In the genomic region with DNA sequence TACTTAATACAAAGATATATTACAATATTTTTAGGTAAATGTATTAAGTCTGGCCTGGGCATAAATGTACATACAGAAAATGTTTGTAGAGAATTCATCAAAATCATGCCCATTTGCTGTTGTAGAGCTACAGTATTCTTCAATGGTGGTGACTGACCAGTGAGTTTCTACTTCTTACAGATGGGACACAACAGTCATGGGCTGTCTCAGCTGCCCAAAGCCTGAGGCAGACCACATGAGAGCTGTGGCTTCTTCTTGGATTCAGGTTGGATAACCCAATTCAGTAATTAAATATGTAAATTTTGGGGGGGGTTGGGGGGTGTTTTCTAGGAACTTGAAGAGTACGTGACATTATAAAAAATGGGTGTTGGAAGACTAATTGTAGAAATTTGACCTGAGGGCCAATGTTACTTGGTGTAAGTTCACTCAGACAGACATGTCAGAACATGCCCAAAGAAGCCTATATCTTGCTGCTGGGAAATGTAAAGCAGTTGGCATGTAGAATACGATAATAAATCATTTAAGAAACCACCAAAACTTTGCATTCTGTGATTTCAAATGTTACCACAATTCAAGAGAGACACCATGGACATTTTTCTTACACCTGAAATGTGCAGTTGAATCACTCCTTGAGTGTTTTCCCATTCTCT, we compare ENCODE assay signal across 16 cellular contexts. TPM values are rescaled to one million over a fixed set of nuclear protein-coding genes. Genes with fewer than 3 reads are reported as not detected.
DNase-seq lines count a peak whose midpoint lies in the region; ATAC-seq and TF ChIP-seq lines count a peak whose summit lies in the region.
"Had no signal": no experiment of that assay in that cellular context is flagged by ENCODE, and none has a peak within 500 bp of the region (broad histone marks: within the 10 kb centered on the region; RNA-seq: fewer than 3 reads in every experiment).

No MANE protein-coding gene starts in this region.

- no peak overlapping the region for H3K4me3 ChIP-seq in iPS-18a (ENCODE audit: low read length)
- H3K4me3 ChIP-seq: dorsolateral prefrontal cortex, heart right ventricle had no signal

- H3K36me3 Mint-ChIP-seq in activated CD8-positive, alpha-beta T cell treated with anti-CD3 and anti-CD28 coated beads for 36 hours (ENCODE audit: low read depth), result peaks cover 50% of the 10 kb centered on the region

- TF ChIP-seq CTCF in activated CD8-positive, alpha-beta T cell treated with anti-CD3 and anti-CD28 coated beads for 36 hours (IDR thresholded peaks at IDR 0.05), result no peak

- no peak overlapping the region for H3K9ac ChIP-seq in iPS-18a (ENCODE audit: low read length)

- no peaks in the 10 kb centered on the region for H3K4me1 ChIP-seq in iPS-18a (ENCODE audit: control insufficient read depth, low read depth, low read length)
- H3K4me1 ChIP-seq: heart right ventricle, tibial nerve had no signal

- intact Hi-C loops in activated CD8-positive, alpha-beta T cell treated with anti-CD3 and anti-CD28 coated beads for 36 hours (cut with micrococcal nuclease), result no loop called here

- no peaks in the 10 kb centered on the region for H3K27me3 Mint-ChIP-seq in activated CD8-positive, alpha-beta T cell treated with anti-CD3 and anti-CD28 coated beads for 36 hours

- peak; percentile 9 to 51 (median 13) for DNase-seq in NCI-H1417 (lab: John Stamatoyannopoulos, UW)
- DNase-seq in NCI-H1417 treated with DMSO at 0.1 percent for 48 hours (lab: John Stamatoyannopoulos, UW), result no peak
- no peak for DNase-seq in HEK293T (ENCODE audit: extremely low spot score)
- no peak for DNase-seq in activated CD8-positive, alpha-beta T cell treated with anti-CD3 and anti-CD28 coated beads for 36 hours
- DNase-seq in NOMO-1 (lab: John Stamatoyannopoulos, UW; ENCODE audit: unreplicated experiment in 2 of 2), result no peak
- DNase-seq in COLO829 (ENCODE audit: low spot score), result no peak
- DNase-seq: activated effector memory CD4-positive, alpha-beta T cell treated with Interleukin-2 at 50 U/mL for 16 hours; DMS79 treated with DMSO at 0.1 percent for 48 hours; dorsolateral prefrontal cortex; H7; heart right ventricle; MM.1S; retina had no signal

- CTCF ChIA-PET in HEK293T (lab: Yijun Ruan, JAX), result interaction anchor here (0.5 kb wide), 1 partner anchor 336 kb away, joined by 4 read pairs; no protein-coding TSS in a partner anchor
- CTCF ChIA-PET in activated CD8-positive, alpha-beta T cell treated with anti-CD3 and anti-CD28 coated beads for 36 hours (lab: Charles Lee), result interaction anchor here (1.0 to 1.7 kb wide), 4 partner anchors 11 to 336 kb away, joined by 3 to 4 read pairs (median 4); no protein-coding TSS in a partner anchor

- H3K4me3 Mint-ChIP-seq in activated CD8-positive, alpha-beta T cell treated with anti-CD3 and anti-CD28 coated beads for 36 hours, result no peak overlapping the region

- no peaks in the 10 kb centered on the region for H3K27me3 ChIP-seq in iPS-18a (ENCODE audit: control insufficient read depth, insufficient read depth, low read length)
- H3K27me3 ChIP-seq: dorsolateral prefrontal cortex, heart right ventricle, tibial nerve had no signal

- H3K36me3 ChIP-seq in iPS-18a (ENCODE audit: control insufficient read depth, low read depth, low read length), result peaks cover 20% of the 10 kb centered on the region

- POLR2A ChIA-PET in HEK293T (lab: Yijun Ruan, JAX), result no interaction called here
- POLR2A ChIA-PET in activated CD8-positive, alpha-beta T cell treated with anti-CD3 and anti-CD28 coated beads for 36 hours (lab: Charles Lee), result interaction anchor here (0.6 to 1.0 kb wide), 2 partner anchors 18 to 275 kb away, joined by 3 to 4 read pairs; a partner anchor contains a TSS

- H3K27ac Mint-ChIP-seq in activated CD8-positive, alpha-beta T cell treated with anti-CD3 and anti-CD28 coated beads for 36 hours, result peak overlapping the region; percentile 78

- peak; percentile 37 for ATAC-seq in activated CD8-positive, alpha-beta T cell treated with anti-CD3 and anti-CD28 coated beads for 36 hours
- ATAC-seq in HG03139 (IDR thresholded peaks at IDR 0.05; ENCODE audit: unreplicated experiment), result no peak
- ATAC-seq: heart right ventricle had no signal

- no peaks in the 10 kb centered on the region for H3K9me3 ChIP-seq in iPS-18a (ENCODE audit: control insufficient read depth, low read depth, low read length)
- H3K9me3 ChIP-seq: heart right ventricle, tibial nerve had no signal

- peak overlapping the region; percentile 28 for H3K27ac ChIP-seq in iPS-18a (ENCODE audit: low read length)
- H3K27ac ChIP-seq: heart right ventricle, tibial nerve had no signal

- H3K9me3 Mint-ChIP-seq in activated CD8-positive, alpha-beta T cell treated with anti-CD3 and anti-CD28 coated beads for 36 hours, result no peaks in the 10 kb centered on the region

- peaks cover 26% of the 10 kb centered on the region for H3K4me1 Mint-ChIP-seq in activated CD8-positive, alpha-beta T cell treated with anti-CD3 and anti-CD28 coated beads for 36 hours (ENCODE audit: low read depth)

TF ChIP-seq in HEK293T, 16 proteins besides CTCF, POLR2A, EP300 and RAD21:
- no peak for TF ChIP-seq BHLHE40 (IDR thresholded peaks at IDR 0.05; ENCODE audit: borderline replicate concordance)
- TF ChIP-seq, protein P1, sequence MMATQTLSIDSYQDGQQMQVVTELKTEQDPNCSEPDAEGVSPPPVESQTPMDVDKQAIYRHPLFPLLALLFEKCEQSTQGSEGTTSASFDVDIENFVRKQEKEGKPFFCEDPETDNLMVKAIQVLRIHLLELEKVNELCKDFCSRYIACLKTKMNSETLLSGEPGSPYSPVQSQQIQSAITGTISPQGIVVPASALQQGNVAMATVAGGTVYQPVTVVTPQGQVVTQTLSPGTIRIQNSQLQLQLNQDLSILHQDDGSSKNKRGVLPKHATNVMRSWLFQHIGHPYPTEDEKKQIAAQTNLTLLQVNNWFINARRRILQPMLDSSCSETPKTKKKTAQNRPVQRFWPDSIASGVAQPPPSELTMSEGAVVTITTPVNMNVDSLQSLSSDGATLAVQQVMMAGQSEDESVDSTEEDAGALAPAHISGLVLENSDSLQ (IDR thresholded peaks at IDR 0.05), result peak; percentile 51
TF ChIP-seq in HEK293T: peak in this region for 1.

RNA-seq across cellular contexts. Expression of a gene that starts 17.9 kb away (rescaled TPM):
- 100 to 1,000 TPM; 132 TPM for total RNA-seq in activated CD8-positive, alpha-beta T cell treated with anti-CD3 and anti-CD28 coated beads for 36 hours

Comparison
In these comparisons a context has a peak if more than half of its experiments do, and no peak if none do; other contexts are left out.
1. DNase-seq: peak in NCI-H1417 (3 of 3); none in NCI-H1417 treated with DMSO at 0.1 percent for 48 hours (single experiment), HEK293T (single experiment), activated CD8-positive, alpha-beta T cell treated with anti-CD3 and anti-CD28 coated beads for 36 hours (single experiment), NOMO-1 (0 of 2) and COLO829 (single experiment).